In genomic region chr6:84728602-84729001, GRCh38 we compare ENCODE assay signal across 9 cellular contexts. TPM values are rescaled to one million over a fixed set of nuclear protein-coding genes. Genes with fewer than 3 reads are reported as not detected.
DNase-seq lines count a peak whose midpoint lies in the region; ATAC-seq and TF ChIP-seq lines count a peak whose summit lies in the region.
"Had no signal": no experiment of that assay in that cellular context is flagged by ENCODE, and none has a peak within 500 bp of the region (broad histone marks: within the 10 kb centered on the region; RNA-seq: fewer than 3 reads in every experiment).

No MANE protein-coding gene starts in this region.

- intact Hi-C loops in body of pancreas (cut with DNase I) (no loop called here), uterus (cut with DNase I; ENCODE audit: low total_unique reads) (no loop called here)

- no peak overlapping the region for H3K4me2 ChIP-seq in neuronal stem cell (ENCODE audit: insufficient read depth, low read length, poor library complexity, severe bottlenecking)

- H2BK12ac ChIP-seq in neuronal stem cell (ENCODE audit: low read length) = no peak overlapping the region

- H3K4me1 Mint-ChIP-seq in activated naive CD8-positive, alpha-beta T cell treated with anti-CD3 and anti-CD28 coated beads for 36 hours = no peaks in the 10 kb centered on the region
- H3K4me1 Mint-ChIP-seq: T-helper 17 cell had no signal

- H4K91ac ChIP-seq in neuronal stem cell (ENCODE audit: low read depth, low read length, poor library complexity) = no peak overlapping the region

- H4K8ac ChIP-seq in neuronal stem cell (ENCODE audit: low read depth, low read length) = no peak overlapping the region

- H3K9ac ChIP-seq in neuronal stem cell (ENCODE audit: low read depth, low read length, poor library complexity) = no peak overlapping the region

- no peaks in the 10 kb centered on the region for H3K9me3 Mint-ChIP-seq in activated naive CD8-positive, alpha-beta T cell treated with anti-CD3 and anti-CD28 coated beads for 36 hours

- no peak overlapping the region for H3K4me3 Mint-ChIP-seq in activated naive CD8-positive, alpha-beta T cell treated with anti-CD3 and anti-CD28 coated beads for 36 hours
- H3K4me3 Mint-ChIP-seq: T-helper 17 cell had no signal

- ATAC-seq in body of pancreas = no peak
- ATAC-seq: T-helper 17 cell had no signal

- no peaks in the 10 kb centered on the region for H3K79me1 ChIP-seq in neuronal stem cell (ENCODE audit: low read depth, low read length)

- H3K9me3 ChIP-seq in body of pancreas = no peaks in the 10 kb centered on the region
- H3K9me3 ChIP-seq in neuronal stem cell (replicated peaks in 1 of 2; ENCODE audit: control insufficient read depth in 2 of 2, insufficient read depth in 1 of 2, low read depth in 1 of 2, low read length in 2 of 2) = no peaks in the 10 kb centered on the region
- no peaks in the 10 kb centered on the region for H3K9me3 ChIP-seq in uterus

- H2AK5ac ChIP-seq in neuronal stem cell (ENCODE audit: low read depth, low read length) = no peak overlapping the region

- H3K4me3 ChIP-seq in body of pancreas = no peak overlapping the region
- no peak overlapping the region for H3K4me3 ChIP-seq in neuronal stem cell (ENCODE audit: low read length in 2 of 2)
- H3K4me3 ChIP-seq in uterus = no peak overlapping the region

- TF ChIP-seq POLR2A in body of pancreas (IDR thresholded peaks at IDR 0.05) (no peak), uterus (IDR thresholded peaks at IDR 0.05) (no peak)

- no peak overlapping the region for H3K23ac ChIP-seq in neuronal stem cell (ENCODE audit: low read depth, low read length, poor library complexity)

- DNase-seq in DMS 273 (lab: John Stamatoyannopoulos, UW; ENCODE audit: unreplicated experiment) (peak; percentile 30), DMS 273 treated with DMSO at 0.1 percent for 48 hours (lab: John Stamatoyannopoulos, UW) (no peak), Kasumi-1 (lab: John Stamatoyannopoulos, UW) (peak; percentile 43 to 68), body of pancreas (no peak), neuronal stem cell (ENCODE audit: low spot score) (peak; percentile 4), NCI-H774 (lab: John Stamatoyannopoulos, UW) (no peak), uterus (no peak)
- DNase-seq in activated naive CD8-positive, alpha-beta T cell treated with anti-CD3 and anti-CD28 coated beads for 36 hours = no peak
- DNase-seq: T-helper 17 cell had no signal

- no peak overlapping the region for H3K18ac ChIP-seq in neuronal stem cell (ENCODE audit: low read length)

- H3K27ac ChIP-seq in body of pancreas = no peak overlapping the region
- no peak overlapping the region for H3K27ac ChIP-seq in neuronal stem cell (replicated peaks; ENCODE audit: low read length)
- H3K27ac ChIP-seq in uterus = no peak overlapping the region

- no peaks in the 10 kb centered on the region for H3K36me3 Mint-ChIP-seq in activated naive CD8-positive, alpha-beta T cell treated with anti-CD3 and anti-CD28 coated beads for 36 hours

- no peak overlapping the region for H2BK120ac ChIP-seq in neuronal stem cell (ENCODE audit: low read depth, low read length)

- H2BK5ac ChIP-seq in neuronal stem cell (ENCODE audit: low read length) = no peak overlapping the region

- H3K27me3 ChIP-seq in body of pancreas (no peaks in the 10 kb centered on the region), neuronal stem cell (ENCODE audit: control insufficient read depth in 3 of 3, insufficient read depth in 3 of 3, low read depth in 1 of 3, low read length in 3 of 3) (no peaks in the 10 kb centered on the region), uterus (no peaks in the 10 kb centered on the region)

- H2AFZ ChIP-seq in neuronal stem cell (ENCODE audit: low read length) = no peak overlapping the region

- H3K36me3 ChIP-seq in body of pancreas (replicated peaks in 1 of 2; ENCODE audit: insufficient read depth in 1 of 2, low read depth in 2 of 2) (no peaks in the 10 kb centered on the region), neuronal stem cell (replicated peaks in 1 of 2; ENCODE audit: control insufficient read depth in 2 of 2, insufficient read depth in 2 of 2, low read length in 2 of 2) (no peaks in the 10 kb centered on the region), uterus (no peaks in the 10 kb centered on the region)

- H3K14ac ChIP-seq in neuronal stem cell (ENCODE audit: low read length) = no peak overlapping the region

- H3K27me3 Mint-ChIP-seq in activated naive CD8-positive, alpha-beta T cell treated with anti-CD3 and anti-CD28 coated beads for 36 hours = no peaks in the 10 kb centered on the region
- H3K27me3 Mint-ChIP-seq: T-helper 17 cell had no signal

- H3K4ac ChIP-seq in neuronal stem cell (ENCODE audit: low read length) = no peak overlapping the region

- H2BK15ac ChIP-seq in neuronal stem cell (ENCODE audit: low read length) = no peak overlapping the region

- peak in 6 of 7 experiments; percentile 15 to 42 (median 19) for TF ChIP-seq CTCF in body of pancreas (IDR thresholded peaks at IDR 0.05)
- TF ChIP-seq CTCF in uterus (IDR thresholded peaks at IDR 0.05) = peak in 1 of 4 experiments; percentile 9

- H3K27ac Mint-ChIP-seq in activated naive CD8-positive, alpha-beta T cell treated with anti-CD3 and anti-CD28 coated beads for 36 hours = no peak overlapping the region
- H3K27ac Mint-ChIP-seq: T-helper 17 cell had no signal

- H3K4me1 ChIP-seq in body of pancreas (no peaks in the 10 kb centered on the region), neuronal stem cell (ENCODE audit: control insufficient read depth in 2 of 2, insufficient read depth in 1 of 2, low read depth in 1 of 2, low read length in 2 of 2) (no peaks in the 10 kb centered on the region), uterus (no peaks in the 10 kb centered on the region)

RNA-seq across cellular contexts. Expression of gene TBX18, which starts 35.8 kb away (rescaled TPM):
- total RNA-seq in body of pancreas (1 to 10 TPM in 1 of 2 donors, under 1 TPM in 1; 0.52 to 2.0 TPM), uterus (10 to 100 TPM in 1 of 4 donors, 1 to 10 TPM in 1, under 1 TPM in 2; under 0.01 to 19.9 (median 4.3) TPM)
- polyA plus RNA-seq in neuronal stem cell (2013, experiment 1 of 2) = not detected
- not detected for polyA plus RNA-seq in neuronal stem cell (2013, experiment 2 of 2)
- total RNA-seq in activated naive CD8-positive, alpha-beta T cell treated with anti-CD3 and anti-CD28 coated beads for 36 hours = not detected
- total RNA-seq: T-helper 17 cell had no signal

Comparison
In these comparisons a context has a peak if more than half of its experiments do, and no peak if none do; other contexts are left out.
1. DNase-seq: peak in DMS 273 (single experiment), Kasumi-1 (2 of 2) and neuronal stem cell (single experiment); none in DMS 273 treated with DMSO at 0.1 percent for 48 hours (single experiment), body of pancreas (0 of 4), NCI-H774 (single experiment), uterus (0 of 2) and activated naive CD8-positive, alpha-beta T cell treated with anti-CD3 and anti-CD28 coated beads for 36 hours (single experiment).